2 cellular contexts compared by ENCODE assay signal in genomic region chr22:30921108-30921507, GRCh38.
TF ChIP-seq lines count a peak whose summit lies in the region.

No MANE protein-coding gene starts in this region.

TF ChIP-seq in liver, 16 proteins besides CTCF, POLR2A, EP300 and RAD21:
- TF ChIP-seq ZBTB33 (IDR thresholded peaks at IDR 0.05) (no peak), YY1 (IDR thresholded peaks at IDR 0.05) (no peak), GABPA (IDR thresholded peaks at IDR 0.05 in 1 of 2, conservative IDR thresholded peaks at IDR 0.05 in 1 of 2) (no peak), RXRA (IDR thresholded peaks at IDR 0.05) (no peak), ATF3 (IDR thresholded peaks at IDR 0.05) (no peak), NR2F2 (IDR thresholded peaks at IDR 0.05) (no peak), FOXA2 (IDR thresholded peaks at IDR 0.05) (no peak), HNF4A (conservative IDR thresholded peaks at IDR 0.05) (no peak), TAF1 (conservative IDR thresholded peaks at IDR 0.05) (no peak), FOXA1 (IDR thresholded peaks at IDR 0.05) (no peak), HNF4G (IDR thresholded peaks at IDR 0.05) (no peak), JUND (IDR thresholded peaks at IDR 0.05) (no peak), EGR1 (IDR thresholded peaks at IDR 0.05; ENCODE audit: low read depth in 2 of 2) (no peak), SP1 (IDR thresholded peaks at IDR 0.05) (no peak)
- TF ChIP-seq, protein P1, sequence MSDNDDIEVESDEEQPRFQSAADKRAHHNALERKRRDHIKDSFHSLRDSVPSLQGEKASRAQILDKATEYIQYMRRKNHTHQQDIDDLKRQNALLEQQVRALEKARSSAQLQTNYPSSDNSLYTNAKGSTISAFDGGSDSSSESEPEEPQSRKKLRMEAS (IDR thresholded peaks at IDR 0.05) = no peak
- TF ChIP-seq, protein P2, sequence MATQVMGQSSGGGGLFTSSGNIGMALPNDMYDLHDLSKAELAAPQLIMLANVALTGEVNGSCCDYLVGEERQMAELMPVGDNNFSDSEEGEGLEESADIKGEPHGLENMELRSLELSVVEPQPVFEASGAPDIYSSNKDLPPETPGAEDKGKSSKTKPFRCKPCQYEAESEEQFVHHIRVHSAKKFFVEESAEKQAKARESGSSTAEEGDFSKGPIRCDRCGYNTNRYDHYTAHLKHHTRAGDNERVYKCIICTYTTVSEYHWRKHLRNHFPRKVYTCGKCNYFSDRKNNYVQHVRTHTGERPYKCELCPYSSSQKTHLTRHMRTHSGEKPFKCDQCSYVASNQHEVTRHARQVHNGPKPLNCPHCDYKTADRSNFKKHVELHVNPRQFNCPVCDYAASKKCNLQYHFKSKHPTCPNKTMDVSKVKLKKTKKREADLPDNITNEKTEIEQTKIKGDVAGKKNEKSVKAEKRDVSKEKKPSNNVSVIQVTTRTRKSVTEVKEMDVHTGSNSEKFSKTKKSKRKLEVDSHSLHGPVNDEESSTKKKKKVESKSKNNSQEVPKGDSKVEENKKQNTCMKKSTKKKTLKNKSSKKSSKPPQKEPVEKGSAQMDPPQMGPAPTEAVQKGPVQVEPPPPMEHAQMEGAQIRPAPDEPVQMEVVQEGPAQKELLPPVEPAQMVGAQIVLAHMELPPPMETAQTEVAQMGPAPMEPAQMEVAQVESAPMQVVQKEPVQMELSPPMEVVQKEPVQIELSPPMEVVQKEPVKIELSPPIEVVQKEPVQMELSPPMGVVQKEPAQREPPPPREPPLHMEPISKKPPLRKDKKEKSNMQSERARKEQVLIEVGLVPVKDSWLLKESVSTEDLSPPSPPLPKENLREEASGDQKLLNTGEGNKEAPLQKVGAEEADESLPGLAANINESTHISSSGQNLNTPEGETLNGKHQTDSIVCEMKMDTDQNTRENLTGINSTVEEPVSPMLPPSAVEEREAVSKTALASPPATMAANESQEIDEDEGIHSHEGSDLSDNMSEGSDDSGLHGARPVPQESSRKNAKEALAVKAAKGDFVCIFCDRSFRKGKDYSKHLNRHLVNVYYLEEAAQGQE (IDR thresholded peaks at IDR 0.05) = no peak

TF ChIP-seq in HepG2, 621 proteins besides CTCF, POLR2A, EP300 and RAD21:
- no peak for TF ChIP-seq ZNF33B (CRISPR knock-in tag; IDR thresholded peaks at IDR 0.05)
- TF ChIP-seq SKI (IDR thresholded peaks at IDR 0.05; ENCODE audit: partially characterized antibody) = no peak
- TF ChIP-seq JUN (CRISPR knock-in tag; IDR thresholded peaks at IDR 0.05) = no peak
- no peak for TF ChIP-seq BORCS8-MEF2B (CRISPR knock-in tag; IDR thresholded peaks at IDR 0.05)
